ENCODE assay signal across 17 cellular contexts in genomic region chr5:149113669-149114068, GRCh38. TPM values are rescaled to one million over a fixed set of nuclear protein-coding genes. Genes with fewer than 3 reads are reported as not detected.
DNase-seq lines count a peak whose midpoint lies in the region; ATAC-seq lines count a peak whose summit lies in the region.
"Had no signal": no experiment of that assay in that cellular context is flagged by ENCODE, and none has a peak within 500 bp of the region (broad histone marks: within the 10 kb centered on the region; RNA-seq: fewer than 3 reads in every experiment).

No MANE protein-coding gene starts in this region.

- peak; percentile 36 for DNase-seq in NOMO-1 treated with DMSO at 0.1 percent for 48 hours (lab: John Stamatoyannopoulos, UW; ENCODE audit: unreplicated experiment)
- DNase-seq in NOMO-1 treated with dmso at 0.1 percent for 144 hours (lab: John Stamatoyannopoulos, UW; ENCODE audit: unreplicated experiment) = no peak
- peak; percentile 22 to 70 for DNase-seq in SW 1271 (lab: John Stamatoyannopoulos, UW)
- DNase-seq in fibroblast of peridontal ligament (ENCODE audit: extremely low read depth) = peak; percentile 79
- peak; percentile 13 for DNase-seq in stromal cell of bone marrow (ENCODE audit: low read depth)
- DNase-seq in Right ventricle myocardium superior = no peak
- DNase-seq in ureter (ENCODE audit: low spot score) = no peak
- DNase-seq: activated CD8-positive, alpha-beta memory T cell treated with anti-CD3 and anti-CD28 coated beads, Interleukin-2, amount 50 U/mL, for 48 hours; cerebellar nuclear complex; NCI-H1048; NCI-H2227 treated with DMSO at 0.1 percent for 48 hours; nephron progenitor cell; OCI-M1; right lobe of liver; stimulated activated naive B cell treated with anti-CD40 and anti-IgM and Interleukin-4, amounts not matched to agents 10 μg/mL and 1 μg/mL and 100 μg/mL, for 72 hours had no signal

- intact Hi-C loops in Right ventricle myocardium superior (cut with DNase I) = loop anchor here (2.0 to 10.0 kb wide), 3 partner anchors 79 to 381 kb away; partner anchors contain the start of gene ADRB2

- ATAC-seq in Right ventricle myocardium superior (ENCODE audit: poor library complexity) (no peak), GM21447 (IDR thresholded peaks at IDR 0.05; ENCODE audit: unreplicated experiment) (no peak)
- ATAC-seq: activated CD4-positive, CD25-positive, alpha-beta regulatory T cell treated with anti-CD3 and anti-CD28 coated beads, Interleukin-2, amount 50 U/mL, for 24 hours; stimulated activated naive B cell treated with anti-CD40 and anti-IgM and Interleukin-4, amounts not matched to agents 10 μg/mL and 1 μg/mL and 100 μg/mL, for 72 hours had no signal

RNA-seq across cellular contexts. Expression of gene ABLIM3, which starts 27.6 kb away (rescaled TPM):
- total RNA-seq in Right ventricle myocardium superior (131 TPM), ureter (101 TPM)

RNA-seq across cellular contexts. Expression of gene SH3TC2, which starts 50.8 kb away (rescaled TPM):
- 16.7 TPM for total RNA-seq in Right ventricle myocardium superior
- 70.0 TPM for total RNA-seq in ureter

Comparison
In these comparisons a context has a peak if more than half of its experiments do, and no peak if none do; other contexts are left out.
1. DNase-seq: peak in NOMO-1 treated with DMSO at 0.1 percent for 48 hours (single experiment), SW 1271 (2 of 2), fibroblast of peridontal ligament (single experiment) and stromal cell of bone marrow (single experiment); none in NOMO-1 treated with dmso at 0.1 percent for 144 hours (single experiment), Right ventricle myocardium superior (single experiment) and ureter (single experiment).